In the genomic region with DNA sequence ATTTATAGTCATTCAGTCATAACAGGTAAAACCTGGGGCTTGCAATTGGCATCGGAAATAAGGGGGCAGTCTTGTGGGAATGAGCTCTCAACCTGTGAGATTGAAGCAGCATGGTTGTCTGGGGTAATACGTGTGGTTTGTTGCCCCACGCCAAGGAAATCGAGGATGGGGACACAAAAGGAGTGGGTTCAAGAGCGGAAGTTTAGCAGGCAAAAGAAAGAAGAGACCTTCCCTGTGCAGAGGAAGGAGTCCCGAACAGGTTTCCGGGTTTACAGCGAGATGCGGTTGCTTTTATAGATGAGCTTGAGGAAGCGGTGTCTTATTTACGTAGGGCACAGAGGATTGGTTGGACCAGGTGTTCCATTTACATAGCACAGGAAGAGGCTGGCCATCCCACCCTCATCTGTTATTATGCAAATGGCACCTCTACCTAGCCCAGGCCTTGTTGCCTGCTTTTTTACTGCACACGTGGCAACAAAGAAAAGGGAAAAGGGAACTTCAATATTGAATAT, we compare ENCODE assay signal across 8 cellular contexts. TPM values are rescaled to one million over a fixed set of nuclear protein-coding genes. Genes with fewer than 3 reads are reported as not detected.
DNase-seq lines count a peak whose midpoint lies in the region; ATAC-seq, FAIRE-seq and TF ChIP-seq lines count a peak whose summit lies in the region.

No MANE protein-coding gene starts in this region.

- peak in 2 of 4 donors; percentile 70 to 77 for TF ChIP-seq POLR2A in esophagus squamous epithelium (IDR thresholded peaks at IDR 0.05)

- ATAC-seq in GM21529 (IDR thresholded peaks at IDR 0.05; ENCODE audit: unreplicated experiment): peak; percentile 26
- ATAC-seq in HG02623 (IDR thresholded peaks at IDR 0.05; ENCODE audit: unreplicated experiment): no peak
- ATAC-seq in GM18868 (IDR thresholded peaks at IDR 0.05; ENCODE audit: unreplicated experiment): no peak

- WGBS in esophagus squamous epithelium, 2 donors: 43 to 45% methylated on average over 12 of the region's 12 CpGs

- no peaks in the 10 kb centered on the region for H3K27me3 ChIP-seq in esophagus squamous epithelium

- intact Hi-C loops in esophagus squamous epithelium (cut with DNase I): loop anchor here (10.0 kb wide), 1 partner anchor 73 kb away; no protein-coding TSS in a partner anchor

- H3K4me3 ChIP-seq in esophagus squamous epithelium: peak overlapping the region in 3 of 4 donors; percentile 13 to 50 (median 22)

- peak overlapping the region; percentile 54 to 81 (median 70) for H3K27ac ChIP-seq in esophagus squamous epithelium

- H3K36me3 ChIP-seq in esophagus squamous epithelium: peaks cover 0 to 12% (median 0%) of the 10 kb centered on the region in 3 donors

- peaks cover 20 to 33% (median 25%) of the 10 kb centered on the region in 3 donors for H3K4me1 ChIP-seq in esophagus squamous epithelium

- no peak for TF ChIP-seq CTCF in esophagus squamous epithelium (IDR thresholded peaks at IDR 0.05)

- H3K9me3 ChIP-seq in esophagus squamous epithelium: peaks cover 0 to 8% (median under 1%) of the 10 kb centered on the region in 3 donors

- FAIRE-seq in GM19239 (lab: Jason Lieb, UNC): no peak

- peak; percentile 92 for DNase-seq in NCI-H2227 treated with DMSO at 0.1 percent for 48 hours (lab: John Stamatoyannopoulos, UW)
- peak; percentile 37 to 54 for DNase-seq in activated CD4-positive, alpha-beta T cell treated with anti-CD3 and anti-CD28 coated beads, Interleukin-2, amount 50 U/mL, for 48 hours
- peak; percentile 21 for DNase-seq in esophagus squamous epithelium (lab: John Stamatoyannopoulos, UW)
- DNase-seq in pons (ENCODE audit: low spot score): peak; percentile 35
- no peak for DNase-seq in GM19239 (ENCODE audit: insufficient read length, low spot score)

RNA-seq across cellular contexts. Expression of gene IFNAR1, which starts 37.3 kb away (rescaled TPM):
- total RNA-seq in esophagus squamous epithelium: 10 to 100 TPM; 12.4 to 19.3 (median 15.5) TPM

RNA-seq across cellular contexts. Expression of gene IFNGR2, which starts 41.1 kb away (rescaled TPM):
- total RNA-seq in esophagus squamous epithelium: 10 to 100 TPM; 43.0 to 65.6 (median 61.1) TPM
